13 cellular contexts compared by ENCODE assay signal in genomic region chr2:190984595-190984994, GRCh38. TPM values are rescaled to one million over a fixed set of nuclear protein-coding genes. Genes with fewer than 3 reads are reported as not detected.
DNase-seq lines count a peak whose midpoint lies in the region; TF ChIP-seq lines count a peak whose summit lies in the region.
"Had no signal": no experiment of that assay in that cellular context is flagged by ENCODE, and none has a peak within 500 bp of the region (broad histone marks: within the 10 kb centered on the region; RNA-seq: fewer than 3 reads in every experiment).

No MANE protein-coding gene starts in this region.

- H3K4me1 Mint-ChIP-seq in activated naive CD8-positive, alpha-beta T cell treated with anti-CD3 and anti-CD28 coated beads for 36 hours = peaks cover 63% of the 10 kb centered on the region

- peak overlapping the region; percentile 30 for H3K27ac Mint-ChIP-seq in activated naive CD8-positive, alpha-beta T cell treated with anti-CD3 and anti-CD28 coated beads for 36 hours

- H3K4me3 ChIP-seq in AG10803 (ENCODE audit: low read length) = no peak overlapping the region
- H3K4me3 ChIP-seq in GM23248 = no peak overlapping the region
- H3K4me3 ChIP-seq in SJCRH30 = no peak overlapping the region
- H3K4me3 ChIP-seq: thyroid gland had no signal

- H3K9me3 Mint-ChIP-seq in activated naive CD8-positive, alpha-beta T cell treated with anti-CD3 and anti-CD28 coated beads for 36 hours = no peaks in the 10 kb centered on the region

- H4K20me1 ChIP-seq in GM23248 (ENCODE audit: insufficient read depth) = no peaks in the 10 kb centered on the region

- H3K4me1 ChIP-seq in GM23248 (ENCODE audit: insufficient read depth) (peaks cover 9% of the 10 kb centered on the region), SJCRH30 (peaks cover 30% of the 10 kb centered on the region)

- DNase-seq in AG10803 (ENCODE audit: low read depth) = peak; percentile 76
- peak; percentile 83 for DNase-seq in GM23248
- DNase-seq in activated naive CD8-positive, alpha-beta T cell treated with anti-CD3 and anti-CD28 coated beads for 36 hours = no peak
- DNase-seq in islet precursor cell = peak; percentile 74
- no peak for DNase-seq in NCI-H187 treated with DMSO at 0.1 percent for 48 hours (lab: John Stamatoyannopoulos, UW)
- no peak for DNase-seq in SJCRH30
- no peak for DNase-seq in NCI-H345 treated with DMSO at 0.1 percent for 48 hours (lab: John Stamatoyannopoulos, UW; ENCODE audit: unreplicated experiment)
- DNase-seq in SKM-1 treated with dmso at 0.1 percent for 144 hours (lab: John Stamatoyannopoulos, UW; ENCODE audit: unreplicated experiment) = no peak
- DNase-seq: amygdala; DMS 273 treated with DMSO at 0.1 percent for 48 hours; hippocampal formation; stimulated activated CD4-positive, alpha-beta T cell treated with anti-CD3 and anti-CD28 coated beads, Interleukin-1b, Interleukin-23, amount 100 ng/mL, for 48 hours; thyroid gland had no signal

- H3K4me3 Mint-ChIP-seq in activated naive CD8-positive, alpha-beta T cell treated with anti-CD3 and anti-CD28 coated beads for 36 hours = no peak overlapping the region

- in situ Hi-C loops in GM23248 (cut with MboI) = no loop called here

- peaks cover 88% of the 10 kb centered on the region for H3K36me3 Mint-ChIP-seq in activated naive CD8-positive, alpha-beta T cell treated with anti-CD3 and anti-CD28 coated beads for 36 hours

- H3K9me2 ChIP-seq in GM23248 (ENCODE audit: insufficient read depth) = no peaks in the 10 kb centered on the region

- WGBS in GM23248 (ENCODE audit: low coverage in 1 of 2, low lambda C conversion rate in 2 of 2, missing lambda C conversion rate in 2 of 2), 2 experiments = 64 to 65% methylated on average over 5 of the region's 5 CpGs

- peak overlapping the region; percentile 44 for H3K27ac ChIP-seq in GM23248
- no peak overlapping the region for H3K27ac ChIP-seq in SJCRH30
- H3K27ac ChIP-seq: thyroid gland had no signal

- H3K9ac ChIP-seq in GM23248 = no peak overlapping the region

- H3K9me3 ChIP-seq in GM23248 (ENCODE audit: low read depth) (no peaks in the 10 kb centered on the region), SJCRH30 (replicated peaks) (no peaks in the 10 kb centered on the region)
- H3K9me3 ChIP-seq: thyroid gland had no signal

- peaks cover 75% of the 10 kb centered on the region for H3F3A ChIP-seq in GM23248 (ENCODE audit: insufficient read depth)

- H2AFZ ChIP-seq in GM23248 = no peak overlapping the region

- no peak overlapping the region for H3K4me2 ChIP-seq in GM23248 (ENCODE audit: unreplicated experiment)

- H3K36me3 ChIP-seq in GM23248 (ENCODE audit: low read depth) (peaks cover 93% of the 10 kb centered on the region), SJCRH30 (peaks cover 90% of the 10 kb centered on the region)

- no peaks in the 10 kb centered on the region for H3K79me2 ChIP-seq in GM23248 (ENCODE audit: insufficient read depth)

- H3K27me3 Mint-ChIP-seq in activated naive CD8-positive, alpha-beta T cell treated with anti-CD3 and anti-CD28 coated beads for 36 hours = no peaks in the 10 kb centered on the region

- H3K27me3 ChIP-seq in GM23248 (replicated peaks; ENCODE audit: insufficient read depth) (no peaks in the 10 kb centered on the region), SJCRH30 (no peaks in the 10 kb centered on the region)
- H3K27me3 ChIP-seq: thyroid gland had no signal

- no peak for TF ChIP-seq CTCF in AG10803 (conservative IDR thresholded peaks at IDR 0.05; ENCODE audit: low read length)

RNA-seq across cellular contexts. Expression of gene STAT1, which starts 29.4 kb away (rescaled TPM):
- total RNA-seq in GM23248 (2014; rRNA removed; shearing (Covaris generic)) = 227 and 232 TPM in 2 replicates
- polyA plus RNA-seq in GM23248 (2016; fragmentation: Nextera tagmentation; extraction: Ambion mirVana) = 237 and 238 TPM in 2 replicates
- 100 to 1,000 TPM; 383 to 389 TPM for total RNA-seq in activated naive CD8-positive, alpha-beta T cell treated with anti-CD3 and anti-CD28 coated beads for 36 hours
- total RNA-seq in SJCRH30 (2014; rRNA removed; shearing (Covaris generic)) = 130 and 135 TPM in 2 replicates

Comparison
In these comparisons a context has a peak if more than half of its experiments do, and no peak if none do; other contexts are left out.
1. DNase-seq: peak in AG10803 (single experiment), GM23248 (single experiment) and islet precursor cell (single experiment); none in activated naive CD8-positive, alpha-beta T cell treated with anti-CD3 and anti-CD28 coated beads for 36 hours (single experiment), NCI-H187 treated with DMSO at 0.1 percent for 48 hours (single experiment), SJCRH30 (0 of 2), NCI-H345 treated with DMSO at 0.1 percent for 48 hours (single experiment) and SKM-1 treated with dmso at 0.1 percent for 144 hours (single experiment).